8 cellular contexts compared by ENCODE assay signal in genomic region chr9:129080608-129081387, GRCh38. TPM values are rescaled to one million over a fixed set of nuclear protein-coding genes. Genes with fewer than 3 reads are reported as not detected.
A peak's percentile ranks its signal among the peaks of the same experiment; 100 is the strongest.
DNase-seq lines count a peak whose midpoint lies in the region; TF ChIP-seq lines count a peak whose summit lies in the region.

Gene DOLPP1, plus strand, starts transcription at chr9:129081111. Its CDS starts 21 bp downstream, at chr9:129081132.

- in situ Hi-C loops in SK-MEL-5 (cut with HindIII; ENCODE audit: low pct_unique_long_range_greater_than_20kb, low sequenced_read_pairs): no loop called here

- no peaks in the 10 kb centered on the region for H3K27me3 ChIP-seq in neuron (ENCODE audit: insufficient read depth, low read length)
- no peaks in the 10 kb centered on the region for H3K27me3 ChIP-seq in subcutaneous abdominal adipose tissue (ENCODE audit: control insufficient read depth in 5 of 5, insufficient read depth in 4 of 5, low read length in 5 of 5)

- H3K9me3 ChIP-seq in neuron (ENCODE audit: low read length): no peaks in the 10 kb centered on the region
- H3K9me3 ChIP-seq in subcutaneous abdominal adipose tissue (ENCODE audit: control insufficient read depth in 5 of 5, low read length in 5 of 5): no peaks in the 10 kb centered on the region

- CTCF ChIA-PET in HEK293T (lab: Yijun Ruan, JAX): no interaction called here

- H3K4me3 ChIP-seq in neuron (ENCODE audit: low read length) (peak within 1 kb of the TSS; percentile 67), subcutaneous abdominal adipose tissue (ENCODE audit: low read depth in 1 of 5, low read length in 5 of 5) (peak within 1 kb of the TSS; percentile 72 to 92 (median 82))

- H3K4me1 ChIP-seq in neuron (ENCODE audit: insufficient read depth, low read length) (peaks cover 19% of the 10 kb centered on the region), subcutaneous abdominal adipose tissue (ENCODE audit: control insufficient read depth in 5 of 5, insufficient read depth in 5 of 5, low read length in 5 of 5) (peaks cover 5 to 22% (median 19%) of the 10 kb centered on the region in 5 donors)

- H2AFZ ChIP-seq in neuron (ENCODE audit: low read depth, low read length): peak within 1 kb of the TSS; percentile 83

- peak; percentile 94 for DNase-seq in GF-D8 (lab: John Stamatoyannopoulos, UW)
- DNase-seq in HEK293T (ENCODE audit: extremely low spot score): peak; percentile 99
- peak; percentile 98 for DNase-seq in MV-4-11 (lab: John Stamatoyannopoulos, UW)
- DNase-seq in SK-MEL-5 (ENCODE audit: low read depth, low spot score): peak; percentile 99
- DNase-seq in activated naive CD4-positive, alpha-beta T cell treated with Interleukin-2 at 50 U/mL for 16 hours: peak; percentile 99
- peak; percentile 99 for DNase-seq in foreskin melanocyte

- H3K27ac ChIP-seq in subcutaneous abdominal adipose tissue (ENCODE audit: low read depth, low read length): peak within 1 kb of the TSS; percentile 72

- H3K9ac ChIP-seq in subcutaneous abdominal adipose tissue (ENCODE audit: low read length in 5 of 5): peak within 1 kb of the TSS; percentile 38 to 85 (median 80)

- POLR2A ChIA-PET in HEK293T (lab: Yijun Ruan, JAX): interaction anchor here (0.6 to 1.7 kb wide), 21 partner anchors 7 to 393 kb away, joined by 3 to 10 read pairs (median 4); partner anchors contain the start of genes CRAT, MIGA2, PTPA and SH3GLB2

- peaks cover 16% of the 10 kb centered on the region for H3K36me3 ChIP-seq in neuron (ENCODE audit: insufficient read depth, low read length)
- peaks cover 0 to 16% (median 11%) of the 10 kb centered on the region in 5 donors for H3K36me3 ChIP-seq in subcutaneous abdominal adipose tissue (ENCODE audit: control insufficient read depth in 5 of 5, insufficient read depth in 5 of 5, low read length in 5 of 5)

TF ChIP-seq in HEK293T, 16 proteins besides CTCF, POLR2A, EP300 and RAD21:
- no peak for TF ChIP-seq NFRKB (IDR thresholded peaks at IDR 0.05)
- no peak for TF ChIP-seq SP1 (IDR thresholded peaks at IDR 0.05)
- peak; percentile 71 for TF ChIP-seq L3MBTL2 (conservative IDR thresholded peaks at IDR 0.05)
- TF ChIP-seq LEF1 (IDR thresholded peaks at IDR 0.05; ENCODE audit: borderline replicate concordance): peak; percentile 98
- no peak for TF ChIP-seq TARDBP (IDR thresholded peaks at IDR 0.05)
- peak; percentile 76; the same call in 1 of the 2 replicates for TF ChIP-seq HDGF (IDR thresholded peaks at IDR 0.05; ENCODE audit: borderline replicate concordance)
- no peak for TF ChIP-seq PKNOX1 (IDR thresholded peaks at IDR 0.05)
- no peak for TF ChIP-seq FOXM1 (IDR thresholded peaks at IDR 0.05; ENCODE audit: borderline replicate concordance)

RNA-seq across cellular contexts. Expression of gene DOLPP1, which starts in this region (rescaled TPM):
- 12.4 and 12.9 TPM in 2 replicates for total RNA-seq in SK-MEL-5 (2014; rRNA removed; shearing (Covaris generic))
- 18.0 and 24.1 TPM in 2 replicates for polyA plus RNA-seq in SK-MEL-5 (2015; cell fraction: cytosol; rRNA removed)
- 9.6 and 18.2 TPM in 2 replicates for polyA plus RNA-seq in SK-MEL-5 (2015; cell fraction: nucleus; rRNA removed)

Comparison
In these comparisons a context has a peak if more than half of its experiments do, and no peak if none do; other contexts are left out.
1. Peak in every context shown above with its lines: DNase-seq, H3K4me3 ChIP-seq and H3K27ac ChIP-seq.